Comparison of ENCODE assay signal across 18 cellular contexts in the genomic region with DNA sequence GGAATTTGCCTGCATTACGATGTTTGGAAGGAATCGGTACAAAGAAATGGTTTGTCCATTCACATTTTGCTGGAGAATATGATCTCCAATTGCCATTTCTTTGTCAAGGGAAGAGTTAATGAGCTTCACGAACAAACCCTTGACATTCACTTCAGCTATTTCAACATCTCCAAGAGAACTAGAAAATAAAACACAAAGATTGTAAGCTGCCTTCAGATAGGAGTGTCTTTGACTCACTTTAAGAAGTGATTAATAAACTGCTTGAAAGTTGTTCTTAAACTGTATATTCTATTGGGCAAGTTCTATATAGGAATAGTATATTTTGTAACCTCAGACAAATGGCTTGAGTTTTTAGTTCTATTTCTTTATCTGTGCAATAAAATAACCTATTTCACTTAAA. TPM values are rescaled to one million over a fixed set of nuclear protein-coding genes. Genes with fewer than 3 reads are reported as not detected.
DNase-seq lines count a peak whose midpoint lies in the region; ATAC-seq and TF ChIP-seq lines count a peak whose summit lies in the region.
"Had no signal": no experiment of that assay in that cellular context is flagged by ENCODE, and none has a peak within 500 bp of the region (broad histone marks: within the 10 kb centered on the region; RNA-seq: fewer than 3 reads in every experiment).

No MANE protein-coding gene starts in this region.

- CTCF ChIA-PET in HCT116 (lab: Charles Lee) (no interaction called here), MCF 10A (lab: Yijun Ruan, JAX) (interaction anchor here (1.0 kb wide), 1 partner anchor 90 kb away, joined by 3 read pairs; no protein-coding TSS in a partner anchor)

- H3K4me2 ChIP-seq in HCT116 (ENCODE audit: low read length) = no peak overlapping the region

- ATAC-seq in HCT116 = no peak
- peak; percentile 52 for ATAC-seq in left lung
- ATAC-seq in GM19397 (IDR thresholded peaks at IDR 0.05; ENCODE audit: unreplicated experiment) = no peak
- ATAC-seq: K562 had no signal

- H4K20me1 ChIP-seq in HCT116 (ENCODE audit: insufficient read depth) = no peaks in the 10 kb centered on the region

- TF ChIP-seq RAD21 in HCT116 (IDR thresholded peaks at IDR 0.05; ENCODE audit: low read depth) = no peak

- DNase-seq in HCT116 (ENCODE audit: low read depth, low spot score) (no peak), SK-MEL-5 (ENCODE audit: low read depth, low spot score) (peak; percentile 6), left lung (no peak), MCF 10A (ENCODE audit: unreplicated experiment) (no peak), Peyer's patch (no peak)
- DNase-seq: ACHN; AML-193; Caco-2; CD4-positive, alpha-beta T cell; DMS79 treated with DMSO at 0.1 percent for 48 hours; GF-D8 had no signal

- no peaks in the 10 kb centered on the region for H3K9me2 ChIP-seq in HCT116 (ENCODE audit: insufficient read depth)

- TF ChIP-seq CTCF in HCT116 (IDR thresholded peaks at IDR 0.05 in 2 of 3, conservative IDR thresholded peaks at IDR 0.05 in 1 of 3; ENCODE audit: borderline replicate concordance in 1 of 3, insufficient read depth in 1 of 3, low read depth in 2 of 3, low read length in 2 of 3) (no peak), left lung (IDR thresholded peaks at IDR 0.05) (no peak), MCF 10A (IDR thresholded peaks at IDR 0.05; ENCODE audit: unreplicated experiment) (no peak), Peyer's patch (IDR thresholded peaks at IDR 0.05) (no peak)

- no peaks in the 10 kb centered on the region for H3K4me1 Mint-ChIP-seq in MCF 10A (ENCODE audit: insufficient read depth, unreplicated experiment)

- no peak overlapping the region for H3K27ac Mint-ChIP-seq in MCF 10A (ENCODE audit: low read depth, unreplicated experiment)
- H3K27ac Mint-ChIP-seq: CD4-positive, alpha-beta T cell had no signal

- H3K36me3 ChIP-seq in HCT116 (ENCODE audit: control insufficient read depth in 1 of 2, insufficient read depth in 2 of 2, low read length in 2 of 2) (no peaks in the 10 kb centered on the region), left lung (no peaks in the 10 kb centered on the region), Peyer's patch (no peaks in the 10 kb centered on the region)
- H3K36me3 ChIP-seq: HAP-1 had no signal

- RAD21 ChIA-PET in HCT116 (lab: Charles Lee; ENCODE audit: low non-redundant PET in 1 of 2, low total read pairs in 2 of 2, uncharacterized antibody in 2 of 2, unreplicated experiment in 2 of 2) = no interaction called here

- no peaks in the 10 kb centered on the region for H3K4me1 ChIP-seq in HCT116 (ENCODE audit: control insufficient read depth in 1 of 2, insufficient read depth in 2 of 2, low read length in 2 of 2)
- no peaks in the 10 kb centered on the region for H3K4me1 ChIP-seq in left lung
- no peaks in the 10 kb centered on the region for H3K4me1 ChIP-seq in Peyer's patch
- H3K4me1 ChIP-seq: HAP-1 had no signal

- H3K4me3 Mint-ChIP-seq in MCF 10A (ENCODE audit: unreplicated experiment) = no peak overlapping the region
- H3K4me3 Mint-ChIP-seq: CD4-positive, alpha-beta T cell had no signal

- intact Hi-C loops in HCT116 (cut with micrococcal nuclease) = no loop called here
- intact Hi-C loops in left lung (cut with DNase I) = no loop called here
- intact Hi-C loops in MCF 10A (cut with micrococcal nuclease) = no loop called here

- in situ Hi-C loops in SK-MEL-5 (cut with HindIII; ENCODE audit: low pct_unique_long_range_greater_than_20kb, low sequenced_read_pairs) = no loop called here

- POLR2A ChIA-PET in HCT116 (lab: Charles Lee) (no interaction called here), MCF 10A (lab: Yijun Ruan, JAX) (interaction anchor here (1.2 kb wide), 1 partner anchor 69 kb away, joined by 4 read pairs; no protein-coding TSS in a partner anchor)

- H3K36me3 Mint-ChIP-seq in MCF 10A (ENCODE audit: insufficient read depth, unreplicated experiment) = no peaks in the 10 kb centered on the region

- no peaks in the 10 kb centered on the region for H3K9me3 Mint-ChIP-seq in MCF 10A (ENCODE audit: unreplicated experiment)
- H3K9me3 Mint-ChIP-seq: CD4-positive, alpha-beta T cell had no signal

- H3K27ac ChIP-seq in HCT116 (ENCODE audit: low read depth, low read length) (no peak overlapping the region), left lung (no peak overlapping the region), Peyer's patch (no peak overlapping the region)
- H3K27ac ChIP-seq: C4-2B, HL-60 had no signal

- H3K9ac ChIP-seq in HCT116 (ENCODE audit: low read length) = no peak overlapping the region

- H3K27me3 Mint-ChIP-seq in MCF 10A (ENCODE audit: insufficient read depth, unreplicated experiment) = no peaks in the 10 kb centered on the region
- H3K27me3 Mint-ChIP-seq: CD4-positive, alpha-beta T cell had no signal

- H3K27me3 ChIP-seq in HCT116 (ENCODE audit: insufficient read depth, low read length) (no peaks in the 10 kb centered on the region), left lung (no peaks in the 10 kb centered on the region), Peyer's patch (no peaks in the 10 kb centered on the region)

- BruUV-seq in HCT116 (replicated peaks; lab: Mats Ljungman, UMichigan) (no TSS peak), MCF 10A (replicated peaks; lab: Mats Ljungman, UMichigan) (no TSS peak)

- no peaks in the 10 kb centered on the region for H3K79me2 ChIP-seq in HCT116 (ENCODE audit: insufficient read depth, low read length)

- H3K4me3 ChIP-seq in HCT116 (replicated peaks in 1 of 2; ENCODE audit: low read depth in 1 of 2, low read length in 2 of 2) = no peak overlapping the region
- H3K4me3 ChIP-seq in left lung = no peak overlapping the region
- H3K4me3 ChIP-seq in Peyer's patch = no peak overlapping the region
- H3K4me3 ChIP-seq: HAP-1, K562 had no signal

- H3K9me3 ChIP-seq in HCT116 (ENCODE audit: control insufficient read depth in 1 of 2, insufficient read depth in 1 of 2, low read depth in 1 of 2, low read length in 2 of 2) (no peaks in the 10 kb centered on the region), left lung (no peaks in the 10 kb centered on the region), Peyer's patch (no peaks in the 10 kb centered on the region)
- H3K9me3 ChIP-seq: Caco-2, HAP-1 had no signal

- no peak for TF ChIP-seq POLR2A in HCT116 (IDR thresholded peaks at IDR 0.05; ENCODE audit: borderline replicate concordance, extremely low read depth, insufficient read depth, insufficient read length)
- TF ChIP-seq POLR2A in Peyer's patch (IDR thresholded peaks at IDR 0.05) = no peak

- peak overlapping the region; percentile 32 for H2AFZ ChIP-seq in HCT116 (ENCODE audit: low read depth, low read length, poor library complexity, severe bottlenecking)

TF ChIP-seq in HCT116, 20 proteins besides CTCF, POLR2A, EP300 and RAD21 (continues in another document):
- TF ChIP-seq ELF1 (IDR thresholded peaks at IDR 0.05; ENCODE audit: borderline replicate concordance, low read depth) (no peak), FOSL1 (IDR thresholded peaks at IDR 0.05; ENCODE audit: low read depth) (no peak), SP1 (IDR thresholded peaks at IDR 0.05; ENCODE audit: low read depth) (no peak), POLR2AphosphoS5 (IDR thresholded peaks at IDR 0.05; ENCODE audit: low read depth, low read length) (no peak), CBX3 (IDR thresholded peaks at IDR 0.05; ENCODE audit: low read depth) (no peak), ZNF274 (IDR thresholded peaks at IDR 0.05; ENCODE audit: low read depth, low read length) (no peak), SRF (IDR thresholded peaks at IDR 0.05; ENCODE audit: low read depth) (no peak), CEBPB (IDR thresholded peaks at IDR 0.05; ENCODE audit: low read depth) (no peak)
- TF ChIP-seq, protein P1, sequence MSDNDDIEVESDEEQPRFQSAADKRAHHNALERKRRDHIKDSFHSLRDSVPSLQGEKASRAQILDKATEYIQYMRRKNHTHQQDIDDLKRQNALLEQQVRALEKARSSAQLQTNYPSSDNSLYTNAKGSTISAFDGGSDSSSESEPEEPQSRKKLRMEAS (IDR thresholded peaks at IDR 0.05) = no peak
- TF ChIP-seq, protein P2, sequence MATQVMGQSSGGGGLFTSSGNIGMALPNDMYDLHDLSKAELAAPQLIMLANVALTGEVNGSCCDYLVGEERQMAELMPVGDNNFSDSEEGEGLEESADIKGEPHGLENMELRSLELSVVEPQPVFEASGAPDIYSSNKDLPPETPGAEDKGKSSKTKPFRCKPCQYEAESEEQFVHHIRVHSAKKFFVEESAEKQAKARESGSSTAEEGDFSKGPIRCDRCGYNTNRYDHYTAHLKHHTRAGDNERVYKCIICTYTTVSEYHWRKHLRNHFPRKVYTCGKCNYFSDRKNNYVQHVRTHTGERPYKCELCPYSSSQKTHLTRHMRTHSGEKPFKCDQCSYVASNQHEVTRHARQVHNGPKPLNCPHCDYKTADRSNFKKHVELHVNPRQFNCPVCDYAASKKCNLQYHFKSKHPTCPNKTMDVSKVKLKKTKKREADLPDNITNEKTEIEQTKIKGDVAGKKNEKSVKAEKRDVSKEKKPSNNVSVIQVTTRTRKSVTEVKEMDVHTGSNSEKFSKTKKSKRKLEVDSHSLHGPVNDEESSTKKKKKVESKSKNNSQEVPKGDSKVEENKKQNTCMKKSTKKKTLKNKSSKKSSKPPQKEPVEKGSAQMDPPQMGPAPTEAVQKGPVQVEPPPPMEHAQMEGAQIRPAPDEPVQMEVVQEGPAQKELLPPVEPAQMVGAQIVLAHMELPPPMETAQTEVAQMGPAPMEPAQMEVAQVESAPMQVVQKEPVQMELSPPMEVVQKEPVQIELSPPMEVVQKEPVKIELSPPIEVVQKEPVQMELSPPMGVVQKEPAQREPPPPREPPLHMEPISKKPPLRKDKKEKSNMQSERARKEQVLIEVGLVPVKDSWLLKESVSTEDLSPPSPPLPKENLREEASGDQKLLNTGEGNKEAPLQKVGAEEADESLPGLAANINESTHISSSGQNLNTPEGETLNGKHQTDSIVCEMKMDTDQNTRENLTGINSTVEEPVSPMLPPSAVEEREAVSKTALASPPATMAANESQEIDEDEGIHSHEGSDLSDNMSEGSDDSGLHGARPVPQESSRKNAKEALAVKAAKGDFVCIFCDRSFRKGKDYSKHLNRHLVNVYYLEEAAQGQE (IDR thresholded peaks at IDR 0.05; ENCODE audit: low read depth) = no peak
- TF ChIP-seq, protein P3, sequence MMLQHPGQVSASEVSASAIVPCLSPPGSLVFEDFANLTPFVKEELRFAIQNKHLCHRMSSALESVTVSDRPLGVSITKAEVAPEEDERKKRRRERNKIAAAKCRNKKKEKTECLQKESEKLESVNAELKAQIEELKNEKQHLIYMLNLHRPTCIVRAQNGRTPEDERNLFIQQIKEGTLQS (IDR thresholded peaks at IDR 0.05) = no peak

RNA-seq across cellular contexts. Expression of a gene that starts 26.3 kb away (rescaled TPM):
- total RNA-seq in HCT116 (2021; ENCODE audit: unreplicated experiment) (not detected), left lung (1 to 10 TPM in 1 of 2 donors, not detected in 1; 1.7 TPM), MCF 10A (2022) (not detected in 2 replicates), Peyer's patch (not detected)
- polyA plus RNA-seq in HCT116 (2012) = not detected in 2 replicates
- total RNA-seq in SK-MEL-5 (2014; rRNA removed; shearing (Covaris generic)) = not detected in 2 replicates
- polyA plus RNA-seq in SK-MEL-5 (2015; cell fraction: cytosol; rRNA removed) = not detected in 2 replicates
- not detected in 2 replicates for polyA plus RNA-seq in SK-MEL-5 (2015; cell fraction: nucleus; rRNA removed)
- total RNA-seq: Caco-2; CD4-positive, alpha-beta T cell; H4; HT1080; K562 had no signal
- polyA plus RNA-seq: K562 had no signal
